1 cellular context compared by ENCODE assay signal in the genomic region with DNA sequence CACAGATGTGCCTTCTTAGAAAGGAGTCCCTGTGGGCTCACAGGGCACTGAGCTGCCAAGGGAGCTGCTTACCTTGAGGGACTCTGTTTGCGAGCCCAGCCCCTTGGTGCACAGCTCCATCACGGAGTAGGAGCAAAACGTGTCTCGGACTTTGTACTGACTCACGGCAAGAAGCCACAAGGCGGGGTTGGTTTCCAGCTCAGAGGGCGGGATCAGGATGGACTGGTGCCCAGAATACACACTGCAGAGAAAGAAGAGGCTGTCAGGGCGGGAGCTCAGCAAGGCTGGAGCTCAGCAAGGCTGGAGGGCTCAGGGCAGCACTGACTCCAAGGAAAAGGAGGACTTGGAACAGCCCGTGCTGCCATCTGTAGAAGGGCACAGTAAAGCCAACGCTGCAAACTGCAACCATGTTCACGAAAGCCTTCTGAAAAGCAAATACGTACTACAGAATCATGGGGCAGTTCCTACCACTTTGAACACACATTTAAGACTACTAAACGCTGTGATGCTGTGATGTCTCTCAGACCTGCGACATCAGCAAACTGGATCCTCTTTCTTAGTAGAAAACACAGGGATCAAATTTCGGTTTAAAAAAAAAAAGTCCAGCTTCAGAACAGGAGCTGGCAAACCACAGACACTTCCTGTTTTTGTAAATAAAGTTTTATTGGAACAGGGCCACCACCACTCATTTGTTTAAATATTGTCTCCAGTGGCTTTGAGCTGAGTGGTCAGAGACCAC.
A peak's percentile ranks its signal among the peaks of the same experiment; 100 is the strongest.
TF ChIP-seq lines count a peak whose summit lies in the region.

No MANE protein-coding gene starts in this region.

TF ChIP-seq in HepG2, 621 proteins besides CTCF, POLR2A, EP300 and RAD21 (continued from another document):
- TF ChIP-seq, protein P1, sequence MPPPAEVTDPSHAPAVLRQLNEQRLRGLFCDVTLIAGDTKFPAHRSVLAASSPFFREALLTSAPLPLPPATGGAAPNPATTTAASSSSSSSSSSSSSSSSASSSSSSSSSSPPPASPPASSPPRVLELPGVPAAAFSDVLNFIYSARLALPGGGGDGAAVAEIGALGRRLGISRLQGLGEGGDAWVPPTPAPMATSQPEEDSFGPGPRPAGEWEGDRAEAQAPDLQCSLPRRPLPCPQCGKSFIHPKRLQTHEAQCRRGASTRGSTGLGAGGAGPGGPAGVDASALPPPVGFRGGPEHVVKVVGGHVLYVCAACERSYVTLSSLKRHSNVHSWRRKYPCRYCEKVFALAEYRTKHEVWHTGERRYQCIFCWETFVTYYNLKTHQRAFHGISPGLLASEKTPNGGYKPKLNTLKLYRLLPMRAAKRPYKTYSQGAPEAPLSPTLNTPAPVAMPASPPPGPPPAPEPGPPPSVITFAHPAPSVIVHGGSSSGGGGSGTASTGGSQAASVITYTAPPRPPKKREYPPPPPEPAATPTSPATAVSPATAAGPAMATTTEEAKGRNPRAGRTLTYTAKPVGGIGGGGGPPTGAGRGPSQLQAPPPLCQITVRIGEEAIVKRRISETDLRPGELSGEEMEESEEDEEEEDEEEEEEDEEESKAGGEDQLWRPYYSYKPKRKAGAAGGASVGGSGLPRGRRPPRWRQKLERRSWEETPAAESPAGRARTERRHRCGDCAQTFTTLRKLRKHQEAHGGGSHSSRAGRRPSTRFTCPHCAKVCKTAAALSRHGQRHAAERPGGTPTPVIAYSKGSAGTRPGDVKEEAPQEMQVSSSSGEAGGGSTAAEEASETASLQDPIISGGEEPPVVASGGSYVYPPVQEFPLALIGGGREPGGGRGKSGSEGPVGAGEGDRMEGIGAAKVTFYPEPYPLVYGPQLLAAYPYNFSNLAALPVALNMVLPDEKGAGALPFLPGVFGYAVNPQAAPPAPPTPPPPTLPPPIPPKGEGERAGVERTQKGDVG (CRISPR knock-in tag; IDR thresholded peaks at IDR 0.05; ENCODE audit: borderline replicate concordance), result peak; percentile 63; the same call in 1 of the 2 replicates
- no peak for TF ChIP-seq TBP (CRISPR knock-in tag; IDR thresholded peaks at IDR 0.05)
- TF ChIP-seq ZNF709 (CRISPR knock-in tag; IDR thresholded peaks at IDR 0.05), result peak; percentile 33; the same call in 1 of the 2 replicates
- no peak for TF ChIP-seq ZNF788 (CRISPR knock-in tag; IDR thresholded peaks at IDR 0.05; ENCODE audit: borderline replicate concordance)
- no peak for TF ChIP-seq ZNF713 (CRISPR knock-in tag; IDR thresholded peaks at IDR 0.05)
- TF ChIP-seq TBX2 (CRISPR knock-in tag; IDR thresholded peaks at IDR 0.05; ENCODE audit: borderline replicate concordance), result no peak
- peak; percentile 38; the same call in 1 of the 2 replicates for TF ChIP-seq FOXA3 (CRISPR knock-in tag; IDR thresholded peaks at IDR 0.05)
- no peak for TF ChIP-seq HNRNPUL1 (IDR thresholded peaks at IDR 0.05; ENCODE audit: low read depth, low read length)
- no peak for TF ChIP-seq GPN1 (CRISPR knock-in tag; IDR thresholded peaks at IDR 0.05; ENCODE audit: borderline replicate concordance)
- TF ChIP-seq, protein P2, sequence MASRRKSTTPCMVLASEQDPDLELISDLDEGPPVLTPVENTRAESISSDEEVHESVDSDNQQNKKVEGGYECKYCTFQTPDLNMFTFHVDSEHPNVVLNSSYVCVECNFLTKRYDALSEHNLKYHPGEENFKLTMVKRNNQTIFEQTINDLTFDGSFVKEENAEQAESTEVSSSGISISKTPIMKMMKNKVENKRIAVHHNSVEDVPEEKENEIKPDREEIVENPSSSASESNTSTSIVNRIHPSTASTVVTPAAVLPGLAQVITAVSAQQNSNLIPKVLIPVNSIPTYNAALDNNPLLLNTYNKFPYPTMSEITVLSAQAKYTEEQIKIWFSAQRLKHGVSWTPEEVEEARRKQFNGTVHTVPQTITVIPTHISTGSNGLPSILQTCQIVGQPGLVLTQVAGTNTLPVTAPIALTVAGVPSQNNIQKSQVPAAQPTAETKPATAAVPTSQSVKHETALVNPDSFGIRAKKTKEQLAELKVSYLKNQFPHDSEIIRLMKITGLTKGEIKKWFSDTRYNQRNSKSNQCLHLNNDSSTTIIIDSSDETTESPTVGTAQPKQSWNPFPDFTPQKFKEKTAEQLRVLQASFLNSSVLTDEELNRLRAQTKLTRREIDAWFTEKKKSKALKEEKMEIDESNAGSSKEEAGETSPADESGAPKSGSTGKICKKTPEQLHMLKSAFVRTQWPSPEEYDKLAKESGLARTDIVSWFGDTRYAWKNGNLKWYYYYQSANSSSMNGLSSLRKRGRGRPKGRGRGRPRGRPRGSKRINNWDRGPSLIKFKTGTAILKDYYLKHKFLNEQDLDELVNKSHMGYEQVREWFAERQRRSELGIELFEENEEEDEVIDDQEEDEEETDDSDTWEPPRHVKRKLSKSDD (CRISPR knock-in tag; IDR thresholded peaks at IDR 0.05; ENCODE audit: low read depth), result no peak
- no peak for TF ChIP-seq ZNF749 (CRISPR knock-in tag; IDR thresholded peaks at IDR 0.05; ENCODE audit: borderline replicate concordance)
- no peak for TF ChIP-seq SMYD3 (CRISPR knock-in tag; IDR thresholded peaks at IDR 0.05)
- TF ChIP-seq ZNF562 (CRISPR knock-in tag; IDR thresholded peaks at IDR 0.05; ENCODE audit: borderline replicate concordance), result no peak
- TF ChIP-seq ZNF256 (CRISPR knock-in tag; conservative IDR thresholded peaks at IDR 0.05), result no peak
- no peak for TF ChIP-seq NAIF1 (CRISPR knock-in tag; IDR thresholded peaks at IDR 0.05; ENCODE audit: borderline replicate concordance)
- no peak for TF ChIP-seq HNRNPLL (IDR thresholded peaks at IDR 0.05; ENCODE audit: low read depth, low read length, poor library complexity, severe bottlenecking)
- TF ChIP-seq, protein P3, sequence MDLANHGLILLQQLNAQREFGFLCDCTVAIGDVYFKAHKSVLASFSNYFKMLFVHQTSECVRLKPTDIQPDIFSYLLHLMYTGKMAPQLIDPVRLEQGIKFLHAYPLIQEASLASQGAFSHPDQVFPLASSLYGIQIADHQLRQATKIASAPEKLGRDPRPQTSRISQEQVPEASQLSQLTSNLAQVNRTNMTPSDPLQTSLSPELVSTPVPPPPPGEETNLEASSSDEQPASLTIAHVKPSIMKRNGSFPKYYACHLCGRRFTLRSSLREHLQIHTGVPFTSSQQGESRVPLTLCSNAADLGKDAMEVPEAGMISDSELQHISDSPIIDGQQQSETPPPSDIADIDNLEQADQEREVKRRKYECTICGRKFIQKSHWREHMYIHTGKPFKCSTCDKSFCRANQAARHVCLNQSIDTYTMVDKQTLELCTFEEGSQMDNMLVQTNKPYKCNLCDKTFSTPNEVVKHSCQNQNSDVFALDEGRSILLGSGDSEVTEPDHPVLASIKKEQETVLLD (CRISPR knock-in tag; IDR thresholded peaks at IDR 0.05; ENCODE audit: low read depth), result no peak
TF ChIP-seq in HepG2: peak in this region for 67.
